8 cellular contexts compared by ENCODE assay signal in the genomic region with DNA sequence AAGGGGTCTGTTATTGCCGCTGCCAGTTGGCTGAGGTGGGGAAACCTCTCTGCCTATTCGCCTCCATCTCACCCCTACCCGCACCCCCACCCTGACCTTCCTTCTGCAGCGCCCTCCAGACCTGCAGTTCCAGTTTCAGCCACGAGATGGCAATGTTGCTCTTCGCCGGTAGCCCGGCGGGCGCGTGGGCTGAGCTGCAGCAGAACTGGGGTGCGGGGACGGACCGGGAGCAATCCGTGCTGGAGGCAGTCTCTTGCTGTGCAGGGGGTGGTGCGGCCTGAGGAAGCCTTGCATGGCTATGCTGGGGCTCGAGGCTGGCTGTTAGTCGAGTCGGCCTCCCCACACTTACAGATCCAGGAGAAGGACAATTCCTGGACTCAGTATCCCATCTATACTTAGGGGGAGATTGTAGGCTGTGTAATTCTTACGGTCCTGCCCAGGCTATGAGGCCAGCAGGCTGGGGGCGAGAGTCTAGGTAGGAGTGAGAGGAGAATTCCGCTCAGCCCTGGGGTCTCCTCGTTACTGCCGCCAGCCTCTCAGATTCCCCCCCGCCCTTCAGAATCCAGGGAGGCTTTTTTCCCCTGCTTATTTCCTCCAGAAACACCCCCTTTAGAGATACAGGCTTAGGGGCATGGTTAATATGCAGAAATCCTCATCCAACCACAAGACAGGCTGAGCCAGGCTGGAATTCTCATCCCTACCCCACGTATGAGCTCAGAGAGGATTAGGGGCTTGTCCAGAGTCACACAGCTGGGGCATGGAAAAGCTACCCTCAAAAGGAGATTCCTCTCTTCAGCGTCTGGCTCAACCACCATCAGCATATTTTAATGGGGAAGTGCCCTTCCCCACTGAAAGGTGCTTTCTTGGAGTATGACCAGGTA. TPM values are rescaled to one million over a fixed set of nuclear protein-coding genes. Genes with fewer than 3 reads are reported as not detected.
DNase-seq lines count a peak whose midpoint lies in the region; ATAC-seq and TF ChIP-seq lines count a peak whose summit lies in the region.

No MANE protein-coding gene starts in this region.

- H3K4me1 ChIP-seq in CD4-positive, CD25-positive, alpha-beta regulatory T cell (ENCODE audit: control insufficient read depth, insufficient read depth, low read length, poor library complexity, severe bottlenecking) = no peaks in the 10 kb centered on the region
- no peaks in the 10 kb centered on the region for H3K4me1 ChIP-seq in naive thymus-derived CD4-positive, alpha-beta T cell (ENCODE audit: control insufficient read depth in 2 of 2, insufficient read depth in 2 of 2, low read length in 2 of 2)

- peak overlapping the region in 1 of 4 donors; percentile 13 for H3K4me3 Mint-ChIP-seq in CD4-positive, CD25-positive, alpha-beta regulatory T cell
- peak overlapping the region in 6 of 10 donors; percentile 17 to 47 (median 34) for H3K4me3 Mint-ChIP-seq in naive thymus-derived CD4-positive, alpha-beta T cell
- no peak overlapping the region for H3K4me3 Mint-ChIP-seq in stimulated activated effector memory CD8-positive, alpha-beta T cell treated with anti-CD3 and anti-CD28 coated beads, Interleukin-12 subunit alpha, Interleukin-12 subunit beta, amount 100 ng/mL, for 72 hours

- TF ChIP-seq POLR2A in erythroblast (IDR thresholded peaks at IDR 0.05; ENCODE audit: low read length) = no peak

- peaks cover 0 to 2% (median 0%) of the 10 kb centered on the region in 7 donors for H3K9me3 Mint-ChIP-seq in CD4-positive, CD25-positive, alpha-beta regulatory T cell
- H3K9me3 Mint-ChIP-seq in naive thymus-derived CD4-positive, alpha-beta T cell = peaks cover 0 to 2% (median 0%) of the 10 kb centered on the region in 11 donors
- H3K9me3 Mint-ChIP-seq in stimulated activated effector memory CD8-positive, alpha-beta T cell treated with anti-CD3 and anti-CD28 coated beads, Interleukin-12 subunit alpha, Interleukin-12 subunit beta, amount 100 ng/mL, for 72 hours = no peaks in the 10 kb centered on the region

- peaks cover 0 to 11% (median 3%) of the 10 kb centered on the region in 4 donors for H3K4me1 Mint-ChIP-seq in CD4-positive, CD25-positive, alpha-beta regulatory T cell
- H3K4me1 Mint-ChIP-seq in naive thymus-derived CD4-positive, alpha-beta T cell = peaks cover 5 to 11% (median 7%) of the 10 kb centered on the region in 7 donors
- peaks cover 7% of the 10 kb centered on the region for H3K4me1 Mint-ChIP-seq in stimulated activated effector memory CD8-positive, alpha-beta T cell treated with anti-CD3 and anti-CD28 coated beads, Interleukin-12 subunit alpha, Interleukin-12 subunit beta, amount 100 ng/mL, for 72 hours

- CTCF ChIA-PET in naive thymus-derived CD4-positive, alpha-beta T cell (lab: Charles Lee) = interaction anchor here (0.8 to 1.5 kb wide), 6 partner anchors 9 to 1692 kb away, joined by 3 to 4 read pairs (median 3); no protein-coding TSS in a partner anchor

- H3K36me3 ChIP-seq in CD4-positive, CD25-positive, alpha-beta regulatory T cell (ENCODE audit: control insufficient read depth, insufficient read depth, low read length) = no peaks in the 10 kb centered on the region
- H3K36me3 ChIP-seq in naive thymus-derived CD4-positive, alpha-beta T cell (ENCODE audit: control insufficient read depth in 2 of 3, insufficient read depth in 3 of 3, low read length in 3 of 3) = no peaks in the 10 kb centered on the region

- DNase-seq in CD4-positive, CD25-positive, alpha-beta regulatory T cell = peak; percentile 56 to 70 (median 61)
- peak; percentile 97 for DNase-seq in GM19240 (ENCODE audit: insufficient read length, low spot score)
- DNase-seq in NOMO-1 (lab: John Stamatoyannopoulos, UW; ENCODE audit: unreplicated experiment in 2 of 2) = peak; percentile 58 to 78
- DNase-seq in activated CD8-positive, alpha-beta memory T cell treated with anti-CD3 and anti-CD28 coated beads, Interleukin-2, amount 50 U/mL, for 24 hours (ENCODE audit: extremely low read depth) = peak; percentile 47
- peak; percentile 70 to 86 for DNase-seq in erythroblast (lab: John Stamatoyannopoulos, UW)
- DNase-seq in naive thymus-derived CD4-positive, alpha-beta T cell = peak; percentile 31 to 86 (median 72)
- peak; percentile 87 to 93 for DNase-seq in stimulated activated effector memory CD8-positive, alpha-beta T cell treated with anti-CD3 and anti-CD28 coated beads, Interleukin-12 subunit alpha, Interleukin-12 subunit beta, amount 100 ng/mL, for 72 hours (ENCODE audit: low spot score in 2 of 2)

- no peak overlapping the region for H3K4me3 ChIP-seq in CD4-positive, CD25-positive, alpha-beta regulatory T cell (ENCODE audit: low read depth, low read length)
- no peak overlapping the region for H3K4me3 ChIP-seq in naive thymus-derived CD4-positive, alpha-beta T cell (ENCODE audit: low read length)

- no peaks in the 10 kb centered on the region for H3K36me3 Mint-ChIP-seq in CD4-positive, CD25-positive, alpha-beta regulatory T cell
- H3K36me3 Mint-ChIP-seq in naive thymus-derived CD4-positive, alpha-beta T cell = no peaks in the 10 kb centered on the region
- no peaks in the 10 kb centered on the region for H3K36me3 Mint-ChIP-seq in stimulated activated effector memory CD8-positive, alpha-beta T cell treated with anti-CD3 and anti-CD28 coated beads, Interleukin-12 subunit alpha, Interleukin-12 subunit beta, amount 100 ng/mL, for 72 hours

- POLR2A ChIA-PET in naive thymus-derived CD4-positive, alpha-beta T cell (lab: Charles Lee) = no interaction called here

- intact Hi-C loops in naive thymus-derived CD4-positive, alpha-beta T cell (cut with micrococcal nuclease) = loop anchor here (1.0 to 10.0 kb wide), 7 partner anchors 20 to 1924 kb away; a partner anchor contains a TSS

- no peak overlapping the region for H3K27ac ChIP-seq in CD4-positive, CD25-positive, alpha-beta regulatory T cell (ENCODE audit: insufficient read depth, low read length, poor library complexity, severe bottlenecking)
- H3K27ac ChIP-seq in naive thymus-derived CD4-positive, alpha-beta T cell (ENCODE audit: low read depth, low read length) = no peak overlapping the region

- H3K27me3 Mint-ChIP-seq in CD4-positive, CD25-positive, alpha-beta regulatory T cell = peaks cover 51% of the 10 kb centered on the region
- H3K27me3 Mint-ChIP-seq in naive thymus-derived CD4-positive, alpha-beta T cell = peaks cover 47 to 65% (median 58%) of the 10 kb centered on the region in 5 donors

- H3K9me3 ChIP-seq in CD4-positive, CD25-positive, alpha-beta regulatory T cell (ENCODE audit: control insufficient read depth in 2 of 2, low read length in 2 of 2) = no peaks in the 10 kb centered on the region
- H3K9me3 ChIP-seq in naive thymus-derived CD4-positive, alpha-beta T cell (ENCODE audit: control insufficient read depth in 2 of 3, low read length in 3 of 3) = no peaks in the 10 kb centered on the region

- peak; percentile 69 to 79 for ATAC-seq in CD4-positive, CD25-positive, alpha-beta regulatory T cell (ENCODE audit: low read depth in 2 of 2)
- ATAC-seq in HG03460 (IDR thresholded peaks at IDR 0.05; ENCODE audit: unreplicated experiment) = peak; percentile 75
- peak; percentile 85 for ATAC-seq in naive thymus-derived CD4-positive, alpha-beta T cell
- ATAC-seq in stimulated activated effector memory CD8-positive, alpha-beta T cell treated with anti-CD3 and anti-CD28 coated beads, Interleukin-12 subunit alpha, Interleukin-12 subunit beta, amount 100 ng/mL, for 72 hours = peak; percentile 75

- H3K27me3 ChIP-seq in CD4-positive, CD25-positive, alpha-beta regulatory T cell (ENCODE audit: control insufficient read depth, insufficient read depth, low read length) = peaks cover 17% of the 10 kb centered on the region
- peaks cover 0 to 5% of the 10 kb centered on the region in 2 donors for H3K27me3 ChIP-seq in naive thymus-derived CD4-positive, alpha-beta T cell (ENCODE audit: control insufficient read depth in 2 of 2, insufficient read depth in 2 of 2, low read length in 2 of 2)

- H3K27ac Mint-ChIP-seq in CD4-positive, CD25-positive, alpha-beta regulatory T cell = no peak overlapping the region
- H3K27ac Mint-ChIP-seq in naive thymus-derived CD4-positive, alpha-beta T cell = no peak overlapping the region
- no peak overlapping the region for H3K27ac Mint-ChIP-seq in stimulated activated effector memory CD8-positive, alpha-beta T cell treated with anti-CD3 and anti-CD28 coated beads, Interleukin-12 subunit alpha, Interleukin-12 subunit beta, amount 100 ng/mL, for 72 hours

RNA-seq across cellular contexts. Expression of a gene that starts 2.8 kb away (rescaled TPM):
- total RNA-seq in CD4-positive, CD25-positive, alpha-beta regulatory T cell = not detected
- not detected for polyA plus RNA-seq in CD4-positive, CD25-positive, alpha-beta regulatory T cell
- not detected for total RNA-seq in naive thymus-derived CD4-positive, alpha-beta T cell
- not detected for polyA plus RNA-seq in naive thymus-derived CD4-positive, alpha-beta T cell

Comparison
In these comparisons a context has a peak if more than half of its experiments do, and no peak if none do; other contexts are left out.
1. DNase-seq: peak in every context shown above with its lines; median percentile 97 in GM19240; 90 in stimulated activated effector memory CD8-positive, alpha-beta T cell treated with anti-CD3 and anti-CD28 coated beads, Interleukin-12 subunit alpha, Interleukin-12 subunit beta, amount 100 ng/mL, for 72 hours; 78 in erythroblast; 72 in naive thymus-derived CD4-positive, alpha-beta T cell; 68 in NOMO-1; 61 in CD4-positive, CD25-positive, alpha-beta regulatory T cell; 47 in activated CD8-positive, alpha-beta memory T cell treated with anti-CD3 and anti-CD28 coated beads, Interleukin-2, amount 50 U/mL, for 24 hours.